In genomic region chr3:31896643-31897433, GRCh38 we compare ENCODE assay signal across 23 cellular contexts.
A peak's percentile ranks its signal among the peaks of the same experiment; 100 is the strongest.
DNase-seq lines count a peak whose midpoint lies in the region; ATAC-seq and TF ChIP-seq lines count a peak whose summit lies in the region.
"Had no signal": no experiment of that assay in that cellular context is flagged by ENCODE, and none has a peak within 500 bp of the region (broad histone marks: within the 10 kb centered on the region; RNA-seq: fewer than 3 reads in every experiment).

No MANE protein-coding gene starts in this region.

- 0 out of 2 replicates have a peak, but pooled peaks cover 6% of the 10 kb centered on the region for H3F3A ChIP-seq in OCI-LY1 (ENCODE audit: insufficient read depth, low read length)

- no peaks in the 10 kb centered on the region for H3K27me3 ChIP-seq in H7 (ENCODE audit: control insufficient read depth, insufficient read depth, low read length)
- no peaks in the 10 kb centered on the region for H3K27me3 ChIP-seq in OCI-LY1 (ENCODE audit: insufficient read depth, low read length)
- H3K27me3 ChIP-seq: BLaER1, left lung, tibial nerve had no signal

- peak overlapping the region in 5 of 6 donors; percentile 30 to 74 (median 66) for H3K27ac Mint-ChIP-seq in naive B cell
- H3K27ac Mint-ChIP-seq: activated CD4-positive, alpha-beta memory T cell treated with anti-CD3 and anti-CD28 coated beads, Interleukin-2, amount 10 ng/mL, durations not matched to agents 7 days and 5 days; activated naive CD8-positive, alpha-beta T cell treated with anti-CD3 and anti-CD28 coated beads for 36 hours had no signal

- peak overlapping the region; percentile 47 for H3K4me2 ChIP-seq in OCI-LY1 (ENCODE audit: low read length)
- H3K4me2 ChIP-seq: BLaER1 had no signal

- ATAC-seq in naive B cell (ENCODE audit: low read depth in 2 of 2) = no peak
- ATAC-seq: left lung, sciatic nerve had no signal

- peak overlapping the region; percentile 48 for H3K9ac ChIP-seq in OCI-LY1 (ENCODE audit: low read length)
- H3K9ac ChIP-seq: BLaER1 had no signal

- H4K20me1 ChIP-seq in OCI-LY1 (ENCODE audit: insufficient read depth, low read length) = no peaks in the 10 kb centered on the region
- H4K20me1 ChIP-seq: BLaER1 had no signal

- H3K36me3 ChIP-seq in H7 (replicated peaks; ENCODE audit: control insufficient read depth, insufficient read depth, low read length) = no peaks in the 10 kb centered on the region
- no peaks in the 10 kb centered on the region for H3K36me3 ChIP-seq in OCI-LY1 (ENCODE audit: insufficient read depth, low read length)
- H3K36me3 ChIP-seq: BLaER1, left lung, tibial nerve had no signal

- no peak overlapping the region for H2AFZ ChIP-seq in OCI-LY1 (ENCODE audit: low read length)

- H3K4me1 Mint-ChIP-seq in naive B cell = peaks cover 54 to 67% (median 67%) of the 10 kb centered on the region in 3 donors
- H3K4me1 Mint-ChIP-seq: central memory CD8-positive, alpha-beta T cell had no signal

- peaks cover 94% of the 10 kb centered on the region for H3K4me1 ChIP-seq in OCI-LY1 (ENCODE audit: insufficient read depth, low read length, severe bottlenecking)
- H3K4me1 ChIP-seq: BLaER1, left lung had no signal

- H3K9me2 ChIP-seq in OCI-LY1 (ENCODE audit: low read depth, low read length) = no peaks in the 10 kb centered on the region

- H3K9me3 ChIP-seq in OCI-LY1 (ENCODE audit: low read length) = no peaks in the 10 kb centered on the region
- H3K9me3 ChIP-seq: BLaER1, left lung, tibial nerve had no signal

- TF ChIP-seq CTCF in OCI-LY1 (IDR thresholded peaks at IDR 0.05; ENCODE audit: low read length) = peak; percentile 23; the same call in 1 of the 2 replicates

- H3K4me3 Mint-ChIP-seq in naive B cell = peak overlapping the region in 2 of 8 donors; percentile 20 to 57
- H3K4me3 Mint-ChIP-seq: activated CD4-positive, alpha-beta memory T cell treated with anti-CD3 and anti-CD28 coated beads, Interleukin-2, amount 10 ng/mL, durations not matched to agents 7 days and 5 days; activated naive CD8-positive, alpha-beta T cell treated with anti-CD3 and anti-CD28 coated beads for 36 hours; central memory CD8-positive, alpha-beta T cell; neural crest cell had no signal

- peaks cover 64% of the 10 kb centered on the region for H3K79me2 ChIP-seq in OCI-LY1 (ENCODE audit: insufficient read depth, low read length)

- no peak overlapping the region for H3K4me3 ChIP-seq in H7 (ENCODE audit: insufficient read depth, low read depth, low read length)
- H3K4me3 ChIP-seq in OCI-LY1 (ENCODE audit: low read depth, low read length, poor library complexity, severe bottlenecking) = peak overlapping the region; percentile 28
- H3K4me3 ChIP-seq: BLaER1, left lung, tibial nerve had no signal

- H3K27ac ChIP-seq in OCI-LY1 (ENCODE audit: low read depth, low read length, poor library complexity, severe bottlenecking) = peak overlapping the region; percentile 91
- peak overlapping the region; percentile 63 for H3K27ac ChIP-seq in epithelial cell of prostate
- H3K27ac ChIP-seq: BLaER1, left lung, tibial nerve had no signal

- DNase-seq in H7 = peak; percentile 26
- no peak for DNase-seq in epithelial cell of prostate (ENCODE audit: low read depth, low spot score)
- no peak for DNase-seq in naive B cell
- no peak for DNase-seq in NCI-H2227 treated with DMSO at 0.1 percent for 48 hours (lab: John Stamatoyannopoulos, UW)
- no peak for DNase-seq in iPS-NIHi11 (ENCODE audit: low spot score)
- DNase-seq in DMS79 (lab: John Stamatoyannopoulos, UW) = no peak
- no peak for DNase-seq in NCI-H146 (lab: John Stamatoyannopoulos, UW)
- DNase-seq: ACHN; activated CD4-positive, alpha-beta memory T cell treated with anti-CD3 and anti-CD28 coated beads, Interleukin-2, amount 10 ng/mL, durations not matched to agents 7 days and 5 days; activated naive CD8-positive, alpha-beta T cell treated with anti-CD3 and anti-CD28 coated beads for 36 hours; HCEC 1CT; left lung; NCI-H1048; NCI-H1930; Right ventricle myocardium superior; stimulated activated CD4-positive, alpha-beta T cell treated with anti-CD3 and anti-CD28 coated beads, Interleukin-15, amount 100 ng/mL, for 24 hours; SW 1271 had no signal

- H3K36me3 Mint-ChIP-seq in naive B cell = peaks cover 5 to 6% of the 10 kb centered on the region in 2 donors

- no peaks in the 10 kb centered on the region for H3K9me3 Mint-ChIP-seq in naive B cell
- H3K9me3 Mint-ChIP-seq: activated CD4-positive, alpha-beta memory T cell treated with anti-CD3 and anti-CD28 coated beads, Interleukin-2, amount 10 ng/mL, durations not matched to agents 7 days and 5 days; activated naive CD8-positive, alpha-beta T cell treated with anti-CD3 and anti-CD28 coated beads for 36 hours; central memory CD8-positive, alpha-beta T cell; neural crest cell had no signal

- H3K27me3 Mint-ChIP-seq in naive B cell = no peaks in the 10 kb centered on the region
- H3K27me3 Mint-ChIP-seq: activated naive CD8-positive, alpha-beta T cell treated with anti-CD3 and anti-CD28 coated beads for 36 hours had no signal
